ENCODE assay signal across 8 cellular contexts in genomic region chr2:97590515-97591394, GRCh38. TPM values are rescaled to one million over a fixed set of nuclear protein-coding genes. Genes with fewer than 3 reads are reported as not detected.
DNase-seq lines count a peak whose midpoint lies in the region; ATAC-seq and TF ChIP-seq lines count a peak whose summit lies in the region.
"Not testable (repeated sequence)": the region's sequence is repeated elsewhere in the genome, so short reads cannot be mapped to it uniquely, and the experiment has no call there.

No MANE protein-coding gene starts in this region.

- ATAC-seq in GM21717 (IDR thresholded peaks at IDR 0.05; ENCODE audit: unreplicated experiment) (peak; percentile 66), left ventricle myocardium superior (peak; percentile 90), omental fat pad (ENCODE audit: low FRiP score) (peak; percentile 90)

- H3K36me3 ChIP-seq in HUES6 (ENCODE audit: control insufficient read depth, insufficient read depth, low read length) = not testable (repeated sequence)

- H3K9me3 Mint-ChIP-seq in Calu3 (ENCODE audit: low read depth, unreplicated experiment); MCF 10A (ENCODE audit: unreplicated experiment): not testable (repeated sequence)

- H3K27me3 ChIP-seq in HUES6 (ENCODE audit: control insufficient read depth, insufficient read depth, low read length) = not testable (repeated sequence)

- not testable (repeated sequence) for H3K27ac Mint-ChIP-seq in Calu3 (ENCODE audit: unreplicated experiment)
- peak overlapping the region; percentile 80 for H3K27ac Mint-ChIP-seq in MCF 10A (ENCODE audit: low read depth, unreplicated experiment)

- H3K27me3 Mint-ChIP-seq in Calu3 (ENCODE audit: unreplicated experiment) = peaks cover 33% of the 10 kb centered on the region
- not testable (repeated sequence) for H3K27me3 Mint-ChIP-seq in MCF 10A (ENCODE audit: insufficient read depth, unreplicated experiment)

- not testable (repeated sequence) for H3K4me1 ChIP-seq in HUES6 (ENCODE audit: control insufficient read depth, insufficient read depth, low read length)

- BruUV-seq in Calu3 (replicated peaks; lab: Mats Ljungman, UMichigan) = not testable (repeated sequence)
- BruUV-seq in MCF 10A (replicated peaks; lab: Mats Ljungman, UMichigan) = TSS peak; percentile 67

- peak; percentile 79 for DNase-seq in Calu3
- peak; percentile 39 to 69 for DNase-seq in activated CD4-positive, alpha-beta T cell treated with anti-CD3 and anti-CD28 coated beads for 24 hours (ENCODE audit: low read depth in 2 of 2)
- peak; percentile 87 for DNase-seq in MCF 10A (ENCODE audit: unreplicated experiment)
- DNase-seq in left ventricle myocardium superior = peak; percentile 68
- DNase-seq in omental fat pad (ENCODE audit: low spot score) = peak; percentile 57
- peak; percentile 35 to 68 for DNase-seq in stimulated activated CD8-positive, alpha-beta memory T cell treated with anti-CD3 and anti-CD28 coated beads, Interleukin-7, amount 100 ng/mL, for 4 hours (ENCODE audit: low read depth in 2 of 2)

- H3K4me3 Mint-ChIP-seq in Calu3 (ENCODE audit: low read depth, unreplicated experiment) = peak overlapping the region; percentile 97
- H3K4me3 Mint-ChIP-seq in MCF 10A (ENCODE audit: unreplicated experiment) = peak overlapping the region; percentile 93

- H3K9ac ChIP-seq in HUES6 (ENCODE audit: low read length) = peak overlapping the region; percentile 79

- H3K27ac ChIP-seq in HUES6 (ENCODE audit: low read depth, low read length) = peak overlapping the region; percentile 60; the same call in 1 of the 2 replicates

- POLR2A ChIA-PET in MCF 10A (lab: Yijun Ruan, JAX) = interaction anchor here (0.7 to 2.9 kb wide), 5 partner anchors 55 to 242 kb away, joined by 3 to 41 read pairs (median 17); partner anchors contain the start of genes ACTR1B and COX5B

- H3K36me3 Mint-ChIP-seq in Calu3 (ENCODE audit: insufficient read depth, unreplicated experiment) = peaks cover 16% of the 10 kb centered on the region
- H3K36me3 Mint-ChIP-seq in MCF 10A (ENCODE audit: insufficient read depth, unreplicated experiment) = not testable (repeated sequence)

- intact Hi-C loops in Calu3 (cut with micrococcal nuclease; ENCODE audit: unreplicated experiment) = loop anchor here (1.0 kb wide), 1 partner anchor 107 kb away; no protein-coding TSS in a partner anchor
- intact Hi-C loops in MCF 10A (cut with micrococcal nuclease) = loop anchor here (1.0 kb wide), 1 partner anchor 107 kb away; no protein-coding TSS in a partner anchor
- intact Hi-C loops in left ventricle myocardium superior (cut with micrococcal nuclease) = loop anchor here (10.0 kb wide), 1 partner anchor 104 kb away; no protein-coding TSS in a partner anchor

- peak overlapping the region; percentile 86 for H3K4me3 ChIP-seq in HUES6 (ENCODE audit: low read depth, low read length)

- TF ChIP-seq CTCF in Calu3 (IDR thresholded peaks at IDR 0.05; ENCODE audit: unreplicated experiment) (peak; percentile 96), MCF 10A (IDR thresholded peaks at IDR 0.05; ENCODE audit: unreplicated experiment) (peak; percentile 97), omental fat pad (IDR thresholded peaks at IDR 0.05) (peak in 2 of 3 donors; percentile 93 to 99)

- H3K9me3 ChIP-seq in HUES6 (ENCODE audit: control insufficient read depth, insufficient read depth, low read depth, low read length) = not testable (repeated sequence)

- CTCF ChIA-PET in Calu3 (lab: Charles Lee) = interaction anchor here (0.7 to 2.5 kb wide), 6 partner anchors 74 to 139 kb away, joined by 3 to 35 read pairs (median 6); partner anchors contain the start of gene ACTR1B
- CTCF ChIA-PET in MCF 10A (lab: Yijun Ruan, JAX) = interaction anchor here (0.6 to 3.5 kb wide), 19 partner anchors 10 to 1282 kb away, joined by 3 to 102 read pairs (median 4); partner anchors contain the start of genes C2orf92 and COX5B

- H3K4me1 Mint-ChIP-seq in Calu3 (ENCODE audit: low read depth, unreplicated experiment); MCF 10A (ENCODE audit: insufficient read depth, unreplicated experiment): not testable (repeated sequence)

RNA-seq across cellular contexts. Expression of gene ANKRD36B, which starts 1.1 kb away (rescaled TPM):
- total RNA-seq in Calu3 (2022) (19.4 and 19.7 TPM in 2 replicates), MCF 10A (2022) (21.5 and 32.3 TPM in 2 replicates), left ventricle myocardium superior (3.3 TPM), omental fat pad (10 to 100 TPM; 26.6 to 97.1 (median 45.0) TPM)

RNA-seq across cellular contexts. Expression of gene COX5B, which starts 55.1 kb away (rescaled TPM):
- 196 and 198 TPM in 2 replicates for total RNA-seq in Calu3 (2022)
- total RNA-seq in MCF 10A (2022) = 272 and 284 TPM in 2 replicates
- total RNA-seq in left ventricle myocardium superior = 1,390 TPM
- 100 to 1,000 TPM; 204 to 415 (median 362) TPM for total RNA-seq in omental fat pad

Comparison
In these comparisons a context has a peak if more than half of its experiments do, and no peak if none do; other contexts are left out.
1. Peak in every context shown above with its lines: DNase-seq, ATAC-seq, H3K4me3 ChIP-seq and H3K27ac ChIP-seq.